ENCODE assay signal across 8 cellular contexts in the genomic region with DNA sequence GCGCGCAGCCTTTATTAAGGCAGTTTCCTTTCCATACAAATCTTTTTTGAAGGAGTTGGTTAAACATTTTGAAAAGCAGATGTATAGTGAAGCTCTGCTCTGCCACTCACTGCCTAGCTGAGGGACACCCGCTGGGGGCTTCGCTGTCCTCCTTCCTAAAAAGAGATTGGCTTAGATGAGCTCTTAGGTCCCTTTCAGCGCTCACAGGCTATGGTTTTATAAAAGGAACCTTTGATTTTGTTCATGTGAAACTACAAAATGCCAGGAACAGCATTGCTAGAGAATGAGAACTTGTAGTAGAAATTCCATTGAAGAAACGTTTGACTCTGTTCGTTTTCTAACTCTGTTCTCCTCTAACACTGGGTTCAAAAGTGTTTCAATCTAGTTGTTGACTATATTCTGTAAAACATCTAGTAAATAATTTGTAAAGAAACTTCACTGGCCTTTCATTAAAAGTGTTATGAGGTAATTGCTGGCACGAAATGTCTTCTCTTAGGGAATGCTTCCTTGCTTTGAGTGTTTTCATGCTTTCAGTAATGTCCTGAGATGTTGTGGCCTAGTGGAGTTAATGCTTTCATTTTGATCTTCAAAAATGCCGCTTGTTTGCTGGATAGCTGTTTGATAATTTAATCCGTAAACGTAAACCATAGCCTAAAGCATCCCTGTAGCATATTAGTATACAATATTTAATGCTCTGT. TPM values are rescaled to one million over a fixed set of nuclear protein-coding genes. Genes with fewer than 3 reads are reported as not detected.
DNase-seq lines count a peak whose midpoint lies in the region; ATAC-seq and TF ChIP-seq lines count a peak whose summit lies in the region.

No MANE protein-coding gene starts in this region.

- no peak overlapping the region for H2AFZ ChIP-seq in mammary epithelial cell (ENCODE audit: low read depth, low read length)

- H3K4me1 ChIP-seq in HUES64 (ENCODE audit: insufficient read depth, low read length) (peaks cover 5% of the 10 kb centered on the region; the same call in 1 of the 2 replicates), mammary epithelial cell (ENCODE audit: insufficient read depth, low read length) (peaks cover 30% of the 10 kb centered on the region), vagina (peaks cover 49% of the 10 kb centered on the region)

- H3K27me3 ChIP-seq in HUES64 (ENCODE audit: insufficient read depth, low read length) = peaks cover 10% of the 10 kb centered on the region
- H3K27me3 ChIP-seq in mammary epithelial cell (ENCODE audit: insufficient read depth, low read length) = no peaks in the 10 kb centered on the region
- no peaks in the 10 kb centered on the region for H3K27me3 ChIP-seq in vagina

- peaks cover 6% of the 10 kb centered on the region for H3K27me3 Mint-ChIP-seq in memory B cell

- H3K27ac ChIP-seq in HUES64 (ENCODE audit: low read depth, low read length) (no peak overlapping the region), mammary epithelial cell (ENCODE audit: insufficient read depth, low read depth, low read length) (peak overlapping the region; percentile 75), vagina (peak overlapping the region; percentile 98)

- H3K4me3 Mint-ChIP-seq in memory B cell = peak overlapping the region; percentile 96

- no peaks in the 10 kb centered on the region for H3K9me3 Mint-ChIP-seq in memory B cell

- H3K36me3 Mint-ChIP-seq in memory B cell = no peaks in the 10 kb centered on the region

- H3K9ac ChIP-seq in HUES64 (ENCODE audit: low read depth, low read length) (peak overlapping the region; percentile 88; the same call in 1 of the 2 replicates), mammary epithelial cell (ENCODE audit: insufficient read depth, low read length) (peak overlapping the region; percentile 89)

- dilution Hi-C loops in mammary epithelial cell (cut with HindIII; ENCODE audit: low sequenced_read_pairs) = no loop called here

- no peak for TF ChIP-seq POLR2A in vagina (IDR thresholded peaks at IDR 0.05)

- H3K4me2 ChIP-seq in mammary epithelial cell (ENCODE audit: insufficient read depth, low read depth, low read length) = peak overlapping the region; percentile 91

- DNase-seq in AG09309 (ENCODE audit: low read depth) (no peak), mammary epithelial cell (no peak), memory B cell (ENCODE audit: low spot score in 2 of 2) (no peak), vagina (ENCODE audit: extremely low spot score in 2 of 2) (no peak)

- H3K79me2 ChIP-seq in mammary epithelial cell (ENCODE audit: insufficient read depth, low read length) = peaks cover 80% of the 10 kb centered on the region

- H3K4me3 ChIP-seq in AG09309 (ENCODE audit: control insufficient read depth, low read depth, low read length) (peak overlapping the region; percentile 68), HUES64 (ENCODE audit: low read length) (peak overlapping the region; percentile 94), mammary epithelial cell (replicated peaks in 1 of 3; ENCODE audit: insufficient read depth in 1 of 3, low read depth in 2 of 3, low read length in 3 of 3) (peak overlapping the region; percentile 71 to 99 (median 93)), vagina (peak overlapping the region; percentile 67 to 79)

- peaks cover 15% of the 10 kb centered on the region for H3K4me1 Mint-ChIP-seq in memory B cell

- intact Hi-C loops in mammary epithelial cell (cut with micrococcal nuclease) = loop anchor here (1.0 to 2.0 kb wide), 2 partner anchors 32 to 52 kb away; a partner anchor contains a TSS
- intact Hi-C loops in vagina (cut with DNase I) = loop anchor here (5.0 kb wide), 1 partner anchor 264 kb away; a partner anchor contains a TSS

- no peak for TF ChIP-seq CTCF in AG09309 (IDR thresholded peaks at IDR 0.05; ENCODE audit: control insufficient read depth, insufficient read depth, low read depth, low read length, missing control alignments)
- no peak for TF ChIP-seq CTCF in mammary epithelial cell (conservative IDR thresholded peaks at IDR 0.05 in 1 of 2, IDR thresholded peaks at IDR 0.05 in 1 of 2; ENCODE audit: extremely low read depth in 1 of 2, insufficient read depth in 1 of 2, low read depth in 1 of 2, low read length in 2 of 2)
- TF ChIP-seq CTCF in vagina (IDR thresholded peaks at IDR 0.05) = no peak

- peak overlapping the region; percentile 81 for H3K27ac Mint-ChIP-seq in memory B cell

- H3K9me3 ChIP-seq in HUES64 (ENCODE audit: insufficient read depth, low read depth, low read length) (no peaks in the 10 kb centered on the region), mammary epithelial cell (replicated peaks; ENCODE audit: insufficient read depth, low read length) (no peaks in the 10 kb centered on the region), vagina (no peaks in the 10 kb centered on the region)

- CTCF ChIA-PET in mammary epithelial cell (lab: Charles Lee; ENCODE audit: low non-redundant PET) = no interaction called here

- peaks cover 5% of the 10 kb centered on the region for H4K20me1 ChIP-seq in mammary epithelial cell (ENCODE audit: insufficient read depth, low read length)

- TSS peak; percentile 51 for BruUV-seq in mammary epithelial cell (replicated peaks; lab: Mats Ljungman, UMichigan)

- 23% methylated on average over 8 of the region's 11 CpGs for WGBS in HUES64
- WGBS in mammary epithelial cell (ENCODE audit: low coverage, missing lambda C conversion rate) = 1% methylated on average over 11 of the region's 11 CpGs

- in situ Hi-C loops in mammary epithelial cell (cut with MboI; ENCODE audit: low sequenced_read_pairs in 2 of 2) = no loop called here

- ATAC-seq in memory B cell (ENCODE audit: low read depth) = no peak
- ATAC-seq in HG03571 (IDR thresholded peaks at IDR 0.05; ENCODE audit: unreplicated experiment) = no peak
- no peak for ATAC-seq in GM21515 (IDR thresholded peaks at IDR 0.05; ENCODE audit: unreplicated experiment)
- ATAC-seq in HG03159 (IDR thresholded peaks at IDR 0.05; ENCODE audit: unreplicated experiment) = no peak

- H3K36me3 ChIP-seq in HUES64 (ENCODE audit: insufficient read depth, low read length) (no peaks in the 10 kb centered on the region), mammary epithelial cell (ENCODE audit: insufficient read depth, low read length) (no peaks in the 10 kb centered on the region), vagina (no peaks in the 10 kb centered on the region)

RNA-seq across cellular contexts. Expression of a gene that starts 1.6 kb away (rescaled TPM):
- polyA plus RNA-seq in HUES64 (2013, experiment 1 of 2) = 57.9 TPM
- 53.8 TPM for polyA plus RNA-seq in HUES64 (2013, experiment 2 of 2)
- total RNA-seq in mammary epithelial cell (100 to 1,000 TPM in 1 of 2 donors, 10 to 100 TPM in 1; 85.7 to 175 TPM), vagina (77.6 TPM)
- 87.2 TPM for polyA plus RNA-seq in mammary epithelial cell
- 171 TPM for polyA minus RNA-seq in mammary epithelial cell

RNA-seq across cellular contexts. Expression of a gene that starts 52.7 kb away (rescaled TPM):
- 269 TPM for polyA plus RNA-seq in HUES64 (2013, experiment 1 of 2)
- 257 TPM for polyA plus RNA-seq in HUES64 (2013, experiment 2 of 2)
- total RNA-seq in mammary epithelial cell (100 to 1,000 TPM; 142 to 333 TPM), vagina (186 TPM)
- 337 TPM for polyA plus RNA-seq in mammary epithelial cell
- 310 TPM for polyA minus RNA-seq in mammary epithelial cell
